8 cellular contexts compared by ENCODE assay signal in genomic region chr14:101730157-101730556, GRCh38. TPM values are rescaled to one million over a fixed set of nuclear protein-coding genes. Genes with fewer than 3 reads are reported as not detected.
DNase-seq lines count a peak whose midpoint lies in the region; ATAC-seq and TF ChIP-seq lines count a peak whose summit lies in the region.
"Not testable (repeated sequence)": the region's sequence is repeated elsewhere in the genome, so short reads cannot be mapped to it uniquely, and the experiment has no call there.

No MANE protein-coding gene starts in this region.

- H3K4me2 ChIP-seq in HCT116 (ENCODE audit: low read length), result peak overlapping the region; percentile 82; the same call in 1 of the 2 replicates
- not testable (repeated sequence) for H3K4me2 ChIP-seq in mammary epithelial cell (ENCODE audit: insufficient read depth, low read depth, low read length)

- POLR2A ChIA-PET in HCT116 (lab: Charles Lee), result interaction anchor here (1.9 kb wide), 1 partner anchor 9 kb away, joined by 6 read pairs; no protein-coding TSS in a partner anchor
- POLR2A ChIA-PET in activated CD4-positive, alpha-beta memory T cell treated with anti-CD3 and anti-CD28 coated beads, Interleukin-2, amount 10 ng/mL, durations not matched to agents 7 days and 5 days (lab: Charles Lee), result interaction anchor here (1.0 to 3.0 kb wide), 7 partner anchors 8 to 218 kb away, joined by 3 to 56 read pairs (median 14); no protein-coding TSS in a partner anchor

- ATAC-seq in HCT116; RWPE2 (ENCODE audit: low read depth): not testable (repeated sequence)

- in situ Hi-C loops in mammary epithelial cell (cut with MboI; ENCODE audit: low sequenced_read_pairs in 2 of 2), result not testable (repeated sequence)

- TF ChIP-seq CTCF in CD14-positive monocyte (IDR thresholded peaks at IDR 0.05); HCT116 (IDR thresholded peaks at IDR 0.05 in 2 of 3, conservative IDR thresholded peaks at IDR 0.05 in 1 of 3; ENCODE audit: borderline replicate concordance in 1 of 3, insufficient read depth in 1 of 3, low read depth in 2 of 3, low read length in 2 of 3); RWPE2 (IDR thresholded peaks at IDR 0.05; ENCODE audit: poor library complexity, severe bottlenecking); mammary epithelial cell (conservative IDR thresholded peaks at IDR 0.05 in 1 of 2, IDR thresholded peaks at IDR 0.05 in 1 of 2; ENCODE audit: extremely low read depth in 1 of 2, insufficient read depth in 1 of 2, low read depth in 1 of 2, low read length in 2 of 2); spleen (IDR thresholded peaks at IDR 0.05 in 8 of 11, conservative IDR thresholded peaks at IDR 0.05 in 3 of 11): not testable (repeated sequence)

- dilution Hi-C loops in mammary epithelial cell (cut with HindIII; ENCODE audit: low sequenced_read_pairs), result not testable (repeated sequence)

- H3K4me1 ChIP-seq in HCT116 (ENCODE audit: control insufficient read depth in 1 of 2, insufficient read depth in 2 of 2, low read length in 2 of 2) (peaks cover 21 to 49% of the 10 kb centered on the region in 2 experiments), RWPE2 (ENCODE audit: insufficient read depth, poor library complexity, severe bottlenecking) (peaks cover 14% of the 10 kb centered on the region), mammary epithelial cell (ENCODE audit: insufficient read depth, low read length) (peaks cover 37% of the 10 kb centered on the region), spleen (peaks cover 3 to 45% (median 27%) of the 10 kb centered on the region in 6 donors)

- DNase-seq in CD14-positive monocyte (ENCODE audit: low spot score); HCT116 (ENCODE audit: low read depth, low spot score); RWPE2 (ENCODE audit: low spot score); activated CD4-positive, alpha-beta memory T cell treated with anti-CD3 and anti-CD28 coated beads, Interleukin-2, amount 10 ng/mL, durations not matched to agents 7 days and 5 days; activated naive CD4-positive, alpha-beta T cell treated with anti-CD3 and anti-CD28 coated beads for 36 hours; mammary epithelial cell; immature natural killer cell; spleen: not testable (repeated sequence)

- not testable (repeated sequence) for H2AFZ ChIP-seq in HCT116 (ENCODE audit: low read depth, low read length, poor library complexity, severe bottlenecking); mammary epithelial cell (ENCODE audit: low read depth, low read length)

- TF ChIP-seq RAD21 in HCT116 (IDR thresholded peaks at IDR 0.05; ENCODE audit: low read depth), result not testable (repeated sequence)

- 94% methylated on average over 4 of the region's 4 CpGs for WGBS in mammary epithelial cell (ENCODE audit: low coverage, missing lambda C conversion rate)
- WGBS in spleen, 5 donors, result 76 to 95% (median 85%) methylated on average over 4 of the region's 4 CpGs

- not testable (repeated sequence) for BruUV-seq in HCT116 (replicated peaks; lab: Mats Ljungman, UMichigan); mammary epithelial cell (replicated peaks; lab: Mats Ljungman, UMichigan)

- H3K27ac ChIP-seq in HCT116 (ENCODE audit: low read depth, low read length), result peak overlapping the region; percentile 69; the same call in 1 of the 2 replicates
- peak overlapping the region; percentile 91 for H3K27ac ChIP-seq in RWPE2 (ENCODE audit: poor library complexity, severe bottlenecking)
- H3K27ac ChIP-seq in mammary epithelial cell (ENCODE audit: insufficient read depth, low read depth, low read length), result peak overlapping the region; percentile 91
- H3K27ac ChIP-seq in spleen, result peak overlapping the region in 7 of 8 donors; percentile 55 to 94 (median 84)

- H3K9me3 ChIP-seq in HCT116 (ENCODE audit: control insufficient read depth in 1 of 2, insufficient read depth in 1 of 2, low read depth in 1 of 2, low read length in 2 of 2); RWPE2 (ENCODE audit: severe bottlenecking); mammary epithelial cell (replicated peaks; ENCODE audit: insufficient read depth, low read length); spleen: not testable (repeated sequence)

- H3K9ac ChIP-seq in HCT116 (ENCODE audit: low read length); mammary epithelial cell (ENCODE audit: insufficient read depth, low read length): not testable (repeated sequence)

- intact Hi-C loops in CD14-positive monocyte (cut with micrococcal nuclease), result loop anchor here (2.0 kb wide), 2 partner anchors 31 to 79 kb away; partner anchors contain the start of gene PPP2R5C (in 1 of the 2)
- intact Hi-C loops in HCT116 (cut with micrococcal nuclease), result loop anchor here (2.0 kb wide), 1 partner anchor 219 kb away; no protein-coding TSS in a partner anchor
- intact Hi-C loops in activated naive CD4-positive, alpha-beta T cell treated with anti-CD3 and anti-CD28 coated beads for 36 hours (cut with micrococcal nuclease), result loop anchor here (2.0 to 5.0 kb wide), 2 partner anchors 291 to 452 kb away; no protein-coding TSS in a partner anchor
- intact Hi-C loops in mammary epithelial cell (cut with micrococcal nuclease), result loop anchor here (2.0 kb wide), 1 partner anchor 23 kb away; no protein-coding TSS in a partner anchor
- intact Hi-C loops in spleen (cut with DNase I; ENCODE audit: low total_unique reads), result not testable (repeated sequence)

- peak overlapping the region; percentile 89 to 97 (median 96) for H3K27ac Mint-ChIP-seq in CD14-positive monocyte
- peak overlapping the region; percentile 96 for H3K27ac Mint-ChIP-seq in activated CD4-positive, alpha-beta memory T cell treated with anti-CD3 and anti-CD28 coated beads, Interleukin-2, amount 10 ng/mL, durations not matched to agents 7 days and 5 days
- H3K27ac Mint-ChIP-seq in activated naive CD4-positive, alpha-beta T cell treated with anti-CD3 and anti-CD28 coated beads for 36 hours, result peak overlapping the region; percentile 98
- peak overlapping the region; percentile 91 to 99 (median 94) for H3K27ac Mint-ChIP-seq in immature natural killer cell

- not testable (repeated sequence) for H3K36me3 ChIP-seq in HCT116 (ENCODE audit: control insufficient read depth in 1 of 2, insufficient read depth in 2 of 2, low read length in 2 of 2); RWPE2 (ENCODE audit: low read depth); mammary epithelial cell (ENCODE audit: insufficient read depth, low read length); spleen

- H3K4me3 ChIP-seq in HCT116 (replicated peaks in 1 of 2; ENCODE audit: low read depth in 1 of 2, low read length in 2 of 2); RWPE2 (ENCODE audit: severe bottlenecking); mammary epithelial cell (replicated peaks in 1 of 3; ENCODE audit: insufficient read depth in 1 of 3, low read depth in 2 of 3, low read length in 3 of 3): not testable (repeated sequence)
- H3K4me3 ChIP-seq in spleen, result peak overlapping the region in 1 of 8 donors; percentile 61

- RAD21 ChIA-PET in HCT116 (lab: Charles Lee; ENCODE audit: low non-redundant PET in 1 of 2, low total read pairs in 2 of 2, uncharacterized antibody in 2 of 2, unreplicated experiment in 2 of 2), result interaction anchor here in 1 of 2 experiments (1.2 to 1.6 kb wide), 2 partner anchors 23 to 30 kb away, joined by 3 to 5 read pairs; no protein-coding TSS in a partner anchor

- not testable (repeated sequence) for TF ChIP-seq POLR2A in HCT116 (IDR thresholded peaks at IDR 0.05; ENCODE audit: borderline replicate concordance, extremely low read depth, insufficient read depth, insufficient read length); spleen (IDR thresholded peaks at IDR 0.05)

- H3K27me3 Mint-ChIP-seq in CD14-positive monocyte (ENCODE audit: low read depth in 3 of 3) (peaks cover 11 to 16% (median 12%) of the 10 kb centered on the region in 3 donors), immature natural killer cell (ENCODE audit: low read depth in 3 of 3) (peaks cover 15 to 25% (median 23%) of the 10 kb centered on the region in 3 donors)
- not testable (repeated sequence) for H3K27me3 Mint-ChIP-seq in activated CD4-positive, alpha-beta memory T cell treated with anti-CD3 and anti-CD28 coated beads, Interleukin-2, amount 10 ng/mL, durations not matched to agents 7 days and 5 days; activated naive CD4-positive, alpha-beta T cell treated with anti-CD3 and anti-CD28 coated beads for 36 hours (ENCODE audit: low read depth)

- CTCF ChIA-PET in HCT116 (lab: Charles Lee), result not testable (repeated sequence)
- CTCF ChIA-PET in activated CD4-positive, alpha-beta memory T cell treated with anti-CD3 and anti-CD28 coated beads, Interleukin-2, amount 10 ng/mL, durations not matched to agents 7 days and 5 days (lab: Charles Lee), result interaction anchor here (1.2 to 2.3 kb wide), 2 partner anchors 23 to 40 kb away, joined by 4 to 13 read pairs; no protein-coding TSS in a partner anchor
- CTCF ChIA-PET in activated naive CD4-positive, alpha-beta T cell treated with anti-CD3 and anti-CD28 coated beads for 36 hours (lab: Charles Lee), result interaction anchor here (1.0 to 3.0 kb wide), 3 partner anchors 8 to 41 kb away, joined by 3 to 25 read pairs (median 7); no protein-coding TSS in a partner anchor
- CTCF ChIA-PET in mammary epithelial cell (lab: Charles Lee; ENCODE audit: low non-redundant PET), result interaction anchor here (1.0 kb wide), 1 partner anchor 41 kb away, joined by 3 read pairs; no protein-coding TSS in a partner anchor

- H3K36me3 Mint-ChIP-seq in CD14-positive monocyte; activated naive CD4-positive, alpha-beta T cell treated with anti-CD3 and anti-CD28 coated beads for 36 hours (ENCODE audit: low read depth); immature natural killer cell: not testable (repeated sequence)
- H3K36me3 Mint-ChIP-seq in activated CD4-positive, alpha-beta memory T cell treated with anti-CD3 and anti-CD28 coated beads, Interleukin-2, amount 10 ng/mL, durations not matched to agents 7 days and 5 days (ENCODE audit: low read depth), result peaks cover 15% of the 10 kb centered on the region

- not testable (repeated sequence) for H3K79me2 ChIP-seq in HCT116 (ENCODE audit: insufficient read depth, low read length); mammary epithelial cell (ENCODE audit: insufficient read depth, low read length)

- H3K9me3 Mint-ChIP-seq in CD14-positive monocyte, result peaks cover 9 to 32% (median 15%) of the 10 kb centered on the region in 7 donors
- not testable (repeated sequence) for H3K9me3 Mint-ChIP-seq in activated CD4-positive, alpha-beta memory T cell treated with anti-CD3 and anti-CD28 coated beads, Interleukin-2, amount 10 ng/mL, durations not matched to agents 7 days and 5 days; activated naive CD4-positive, alpha-beta T cell treated with anti-CD3 and anti-CD28 coated beads for 36 hours; immature natural killer cell

- H3K4me3 Mint-ChIP-seq in CD14-positive monocyte, result not testable (repeated sequence)
- peak overlapping the region; percentile 70 for H3K4me3 Mint-ChIP-seq in activated CD4-positive, alpha-beta memory T cell treated with anti-CD3 and anti-CD28 coated beads, Interleukin-2, amount 10 ng/mL, durations not matched to agents 7 days and 5 days
- peak overlapping the region; percentile 71 for H3K4me3 Mint-ChIP-seq in activated naive CD4-positive, alpha-beta T cell treated with anti-CD3 and anti-CD28 coated beads for 36 hours
- H3K4me3 Mint-ChIP-seq in immature natural killer cell, result peak overlapping the region in 4 of 5 donors; percentile 74 to 81 (median 79)

- H3K27me3 ChIP-seq in HCT116 (ENCODE audit: insufficient read depth, low read length); RWPE2 (ENCODE audit: insufficient read depth, poor library complexity, severe bottlenecking); mammary epithelial cell (ENCODE audit: insufficient read depth, low read length); spleen (replicated peaks in 1 of 7): not testable (repeated sequence)

- H4K20me1 ChIP-seq in HCT116 (ENCODE audit: insufficient read depth); mammary epithelial cell (ENCODE audit: insufficient read depth, low read length): not testable (repeated sequence)

- H3K4me1 Mint-ChIP-seq in CD14-positive monocyte (peaks cover 43% of the 10 kb centered on the region), immature natural killer cell (peaks cover 77 to 83% of the 10 kb centered on the region in 2 donors)
- peaks cover 50% of the 10 kb centered on the region for H3K4me1 Mint-ChIP-seq in activated CD4-positive, alpha-beta memory T cell treated with anti-CD3 and anti-CD28 coated beads, Interleukin-2, amount 10 ng/mL, durations not matched to agents 7 days and 5 days
- H3K4me1 Mint-ChIP-seq in activated naive CD4-positive, alpha-beta T cell treated with anti-CD3 and anti-CD28 coated beads for 36 hours (ENCODE audit: low read depth), result peaks cover 56% of the 10 kb centered on the region

- H3K9me2 ChIP-seq in HCT116 (ENCODE audit: insufficient read depth), result not testable (repeated sequence)

RNA-seq across cellular contexts. Expression of gene PPP2R5C, which starts 31.4 kb away (rescaled TPM):
- polyA plus RNA-seq in CD14-positive monocyte, result 10 to 100 TPM; 61.9 to 64.0 TPM
- total RNA-seq in HCT116 (2021; ENCODE audit: unreplicated experiment), result 117 TPM
- 66.7 and 78.7 TPM in 2 replicates for polyA plus RNA-seq in HCT116 (2012)
- total RNA-seq in activated CD4-positive, alpha-beta memory T cell treated with anti-CD3 and anti-CD28 coated beads, Interleukin-2, amount 10 ng/mL, durations not matched to agents 7 days and 5 days, result 100 to 1,000 TPM; 338 to 348 TPM
- 100 to 1,000 TPM; 280 to 294 TPM for total RNA-seq in activated naive CD4-positive, alpha-beta T cell treated with anti-CD3 and anti-CD28 coated beads for 36 hours
- total RNA-seq in mammary epithelial cell, result 100 to 1,000 TPM in 1 of 2 donors, 10 to 100 TPM in 1; 85.0 to 110 TPM
- polyA plus RNA-seq in mammary epithelial cell, result 56.4 TPM
- polyA minus RNA-seq in mammary epithelial cell, result 105 TPM
- 100 to 1,000 TPM; 214 to 250 (median 236) TPM for polyA plus RNA-seq in immature natural killer cell
- total RNA-seq in spleen, result 100 to 1,000 TPM; 193 to 322 (median 219) TPM
- polyA plus RNA-seq in spleen, result 10 to 100 TPM; 80.8 to 95.3 (median 84.4) TPM
